ENCODE assay signal across 1 cellular context in the genomic region with DNA sequence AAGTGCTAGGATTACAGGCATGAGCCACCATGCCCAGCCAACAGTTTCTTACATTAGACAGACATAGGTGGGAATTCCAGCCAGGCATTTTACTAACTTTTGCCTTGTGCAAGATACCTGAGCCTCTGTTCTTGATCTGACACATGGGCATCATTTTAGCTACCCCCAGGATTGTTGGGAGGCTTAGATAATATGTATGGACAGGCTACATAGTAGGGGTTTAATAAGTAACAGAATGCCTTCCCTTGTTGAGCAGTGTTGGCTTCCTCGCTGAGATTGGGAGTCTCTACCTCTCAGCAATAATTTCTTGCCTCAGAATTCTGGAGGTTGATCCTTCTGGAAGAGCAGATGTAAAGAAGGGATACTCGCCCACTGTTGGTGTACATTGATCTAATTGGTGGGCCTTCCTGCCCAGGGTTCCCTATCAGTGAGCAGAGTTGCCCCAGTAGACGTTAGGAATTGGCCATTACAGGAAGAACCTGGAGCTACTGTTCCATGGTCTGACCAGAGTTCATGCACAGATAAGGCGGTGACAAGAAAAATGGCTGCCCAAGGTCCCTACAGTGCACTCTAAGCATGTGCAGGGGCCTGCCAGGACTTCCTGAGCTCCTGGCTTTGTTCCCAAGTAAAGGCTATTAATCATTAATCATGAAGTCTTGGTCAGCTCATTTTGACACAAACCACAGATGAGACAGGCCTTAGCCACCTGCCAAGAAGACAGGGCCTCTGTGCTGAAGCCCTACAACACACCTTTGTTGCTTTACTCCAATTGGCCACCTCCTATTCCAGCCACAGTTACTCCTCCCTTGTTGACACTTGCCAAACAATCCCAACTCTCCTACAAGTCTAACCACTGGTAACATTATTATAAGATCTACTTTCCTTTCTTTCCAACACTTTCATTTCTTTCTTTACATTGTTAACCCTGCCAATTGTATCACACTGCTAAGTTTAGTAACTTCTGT.
A peak's percentile ranks its signal among the peaks of the same experiment; 100 is the strongest.
TF ChIP-seq lines count a peak whose summit lies in the region.

No MANE protein-coding gene starts in this region.

TF ChIP-seq in HepG2, 621 proteins besides CTCF, POLR2A, EP300 and RAD21 (continued from another document and continues in another):
- TF ChIP-seq, protein P1, sequence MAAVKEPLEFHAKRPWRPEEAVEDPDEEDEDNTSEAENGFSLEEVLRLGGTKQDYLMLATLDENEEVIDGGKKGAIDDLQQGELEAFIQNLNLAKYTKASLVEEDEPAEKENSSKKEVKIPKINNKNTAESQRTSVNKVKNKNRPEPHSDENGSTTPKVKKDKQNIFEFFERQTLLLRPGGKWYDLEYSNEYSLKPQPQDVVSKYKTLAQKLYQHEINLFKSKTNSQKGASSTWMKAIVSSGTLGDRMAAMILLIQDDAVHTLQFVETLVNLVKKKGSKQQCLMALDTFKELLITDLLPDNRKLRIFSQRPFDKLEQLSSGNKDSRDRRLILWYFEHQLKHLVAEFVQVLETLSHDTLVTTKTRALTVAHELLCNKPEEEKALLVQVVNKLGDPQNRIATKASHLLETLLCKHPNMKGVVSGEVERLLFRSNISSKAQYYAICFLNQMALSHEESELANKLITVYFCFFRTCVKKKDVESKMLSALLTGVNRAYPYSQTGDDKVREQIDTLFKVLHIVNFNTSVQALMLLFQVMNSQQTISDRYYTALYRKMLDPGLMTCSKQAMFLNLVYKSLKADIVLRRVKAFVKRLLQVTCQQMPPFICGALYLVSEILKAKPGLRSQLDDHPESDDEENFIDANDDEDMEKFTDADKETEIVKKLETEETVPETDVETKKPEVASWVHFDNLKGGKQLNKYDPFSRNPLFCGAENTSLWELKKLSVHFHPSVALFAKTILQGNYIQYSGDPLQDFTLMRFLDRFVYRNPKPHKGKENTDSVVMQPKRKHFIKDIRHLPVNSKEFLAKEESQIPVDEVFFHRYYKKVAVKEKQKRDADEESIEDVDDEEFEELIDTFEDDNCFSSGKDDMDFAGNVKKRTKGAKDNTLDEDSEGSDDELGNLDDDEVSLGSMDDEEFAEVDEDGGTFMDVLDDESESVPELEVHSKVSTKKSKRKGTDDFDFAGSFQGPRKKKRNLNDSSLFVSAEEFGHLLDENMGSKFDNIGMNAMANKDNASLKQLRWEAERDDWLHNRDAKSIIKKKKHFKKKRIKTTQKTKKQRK (IDR thresholded peaks at IDR 0.05; ENCODE audit: low read length): no peak
- TF ChIP-seq TEAD3 (CRISPR knock-in tag; optimal IDR thresholded peaks at IDR 0.05; ENCODE audit: borderline replicate concordance) (no peak), GABPA (IDR thresholded peaks at IDR 0.05; ENCODE audit: low read depth, low read length) (no peak), GABPA (CRISPR knock-in tag; IDR thresholded peaks at IDR 0.05; ENCODE audit: low read depth) (peak; percentile 59), ZBTB21 (CRISPR knock-in tag; IDR thresholded peaks at IDR 0.05) (no peak; the same call in 1 of the 2 replicates), ZNF12 (CRISPR knock-in tag; IDR thresholded peaks at IDR 0.05) (no peak), ZNF564 (CRISPR knock-in tag; IDR thresholded peaks at IDR 0.05) (peak; percentile 39; the same call in 1 of the 2 replicates), MXI1 (IDR thresholded peaks at IDR 0.05; ENCODE audit: borderline replicate concordance, low read depth, low read length) (peak; percentile 76; the same call in 2 of the 3 replicates), ZNF839 (CRISPR knock-in tag; IDR thresholded peaks at IDR 0.05; ENCODE audit: borderline replicate concordance) (no peak), RFXANK (CRISPR knock-in tag; IDR thresholded peaks at IDR 0.05) (no peak), TARDBP (CRISPR knock-in tag; IDR thresholded peaks at IDR 0.05) (no peak; the same call in 1 of the 2 replicates), FOXK1 (CRISPR knock-in tag; IDR thresholded peaks at IDR 0.05; ENCODE audit: borderline replicate concordance, low read depth) (peak; percentile 81; the same call in 1 of the 2 replicates), ZNF225 (CRISPR knock-in tag; IDR thresholded peaks at IDR 0.05) (no peak), NCOA2 (CRISPR knock-in tag; IDR thresholded peaks at IDR 0.05) (peak; percentile 18; the same call in 1 of the 2 replicates), ESRRA (CRISPR knock-in tag; IDR thresholded peaks at IDR 0.05; ENCODE audit: low read depth) (peak; percentile 66; the same call in 1 of the 2 replicates), ZNF549 (CRISPR knock-in tag; IDR thresholded peaks at IDR 0.05) (no peak), ZNF138 (CRISPR knock-in tag; IDR thresholded peaks at IDR 0.05; ENCODE audit: low read depth) (no peak), KLF16 (CRISPR knock-in tag; IDR thresholded peaks at IDR 0.05) (no peak)
- TF ChIP-seq, protein P2, sequence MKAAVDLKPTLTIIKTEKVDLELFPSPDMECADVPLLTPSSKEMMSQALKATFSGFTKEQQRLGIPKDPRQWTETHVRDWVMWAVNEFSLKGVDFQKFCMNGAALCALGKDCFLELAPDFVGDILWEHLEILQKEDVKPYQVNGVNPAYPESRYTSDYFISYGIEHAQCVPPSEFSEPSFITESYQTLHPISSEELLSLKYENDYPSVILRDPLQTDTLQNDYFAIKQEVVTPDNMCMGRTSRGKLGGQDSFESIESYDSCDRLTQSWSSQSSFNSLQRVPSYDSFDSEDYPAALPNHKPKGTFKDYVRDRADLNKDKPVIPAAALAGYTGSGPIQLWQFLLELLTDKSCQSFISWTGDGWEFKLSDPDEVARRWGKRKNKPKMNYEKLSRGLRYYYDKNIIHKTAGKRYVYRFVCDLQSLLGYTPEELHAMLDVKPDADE (CRISPR knock-in tag; IDR thresholded peaks at IDR 0.05): no peak
- TF ChIP-seq, protein P3, sequence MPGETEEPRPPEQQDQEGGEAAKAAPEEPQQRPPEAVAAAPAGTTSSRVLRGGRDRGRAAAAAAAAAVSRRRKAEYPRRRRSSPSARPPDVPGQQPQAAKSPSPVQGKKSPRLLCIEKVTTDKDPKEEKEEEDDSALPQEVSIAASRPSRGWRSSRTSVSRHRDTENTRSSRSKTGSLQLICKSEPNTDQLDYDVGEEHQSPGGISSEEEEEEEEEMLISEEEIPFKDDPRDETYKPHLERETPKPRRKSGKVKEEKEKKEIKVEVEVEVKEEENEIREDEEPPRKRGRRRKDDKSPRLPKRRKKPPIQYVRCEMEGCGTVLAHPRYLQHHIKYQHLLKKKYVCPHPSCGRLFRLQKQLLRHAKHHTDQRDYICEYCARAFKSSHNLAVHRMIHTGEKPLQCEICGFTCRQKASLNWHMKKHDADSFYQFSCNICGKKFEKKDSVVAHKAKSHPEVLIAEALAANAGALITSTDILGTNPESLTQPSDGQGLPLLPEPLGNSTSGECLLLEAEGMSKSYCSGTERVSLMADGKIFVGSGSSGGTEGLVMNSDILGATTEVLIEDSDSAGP (CRISPR knock-in tag; IDR thresholded peaks at IDR 0.05; ENCODE audit: borderline replicate concordance): no peak
- TF ChIP-seq, protein P4, sequence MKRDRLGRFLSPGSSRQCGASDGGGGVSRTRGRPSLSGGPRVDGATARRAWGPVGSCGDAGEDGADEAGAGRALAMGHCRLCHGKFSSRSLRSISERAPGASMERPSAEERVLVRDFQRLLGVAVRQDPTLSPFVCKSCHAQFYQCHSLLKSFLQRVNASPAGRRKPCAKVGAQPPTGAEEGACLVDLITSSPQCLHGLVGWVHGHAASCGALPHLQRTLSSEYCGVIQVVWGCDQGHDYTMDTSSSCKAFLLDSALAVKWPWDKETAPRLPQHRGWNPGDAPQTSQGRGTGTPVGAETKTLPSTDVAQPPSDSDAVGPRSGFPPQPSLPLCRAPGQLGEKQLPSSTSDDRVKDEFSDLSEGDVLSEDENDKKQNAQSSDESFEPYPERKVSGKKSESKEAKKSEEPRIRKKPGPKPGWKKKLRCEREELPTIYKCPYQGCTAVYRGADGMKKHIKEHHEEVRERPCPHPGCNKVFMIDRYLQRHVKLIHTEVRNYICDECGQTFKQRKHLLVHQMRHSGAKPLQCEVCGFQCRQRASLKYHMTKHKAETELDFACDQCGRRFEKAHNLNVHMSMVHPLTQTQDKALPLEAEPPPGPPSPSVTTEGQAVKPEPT (CRISPR knock-in tag; IDR thresholded peaks at IDR 0.05; ENCODE audit: low read depth): no peak
- TF ChIP-seq, protein P5, sequence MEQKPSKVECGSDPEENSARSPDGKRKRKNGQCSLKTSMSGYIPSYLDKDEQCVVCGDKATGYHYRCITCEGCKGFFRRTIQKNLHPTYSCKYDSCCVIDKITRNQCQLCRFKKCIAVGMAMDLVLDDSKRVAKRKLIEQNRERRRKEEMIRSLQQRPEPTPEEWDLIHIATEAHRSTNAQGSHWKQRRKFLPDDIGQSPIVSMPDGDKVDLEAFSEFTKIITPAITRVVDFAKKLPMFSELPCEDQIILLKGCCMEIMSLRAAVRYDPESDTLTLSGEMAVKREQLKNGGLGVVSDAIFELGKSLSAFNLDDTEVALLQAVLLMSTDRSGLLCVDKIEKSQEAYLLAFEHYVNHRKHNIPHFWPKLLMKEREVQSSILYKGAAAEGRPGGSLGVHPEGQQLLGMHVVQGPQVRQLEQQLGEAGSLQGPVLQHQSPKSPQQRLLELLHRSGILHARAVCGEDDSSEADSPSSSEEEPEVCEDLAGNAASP (CRISPR knock-in tag; IDR thresholded peaks at IDR 0.05; ENCODE audit: borderline replicate concordance): 0 out of 2 replicates have a peak, but pooled peaks have one; percentile 5
- TF ChIP-seq, protein P6, sequence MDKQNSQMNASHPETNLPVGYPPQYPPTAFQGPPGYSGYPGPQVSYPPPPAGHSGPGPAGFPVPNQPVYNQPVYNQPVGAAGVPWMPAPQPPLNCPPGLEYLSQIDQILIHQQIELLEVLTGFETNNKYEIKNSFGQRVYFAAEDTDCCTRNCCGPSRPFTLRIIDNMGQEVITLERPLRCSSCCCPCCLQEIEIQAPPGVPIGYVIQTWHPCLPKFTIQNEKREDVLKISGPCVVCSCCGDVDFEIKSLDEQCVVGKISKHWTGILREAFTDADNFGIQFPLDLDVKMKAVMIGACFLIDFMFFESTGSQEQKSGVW (CRISPR knock-in tag; IDR thresholded peaks at IDR 0.05; ENCODE audit: borderline replicate concordance): no peak
- TF ChIP-seq, protein P7, sequence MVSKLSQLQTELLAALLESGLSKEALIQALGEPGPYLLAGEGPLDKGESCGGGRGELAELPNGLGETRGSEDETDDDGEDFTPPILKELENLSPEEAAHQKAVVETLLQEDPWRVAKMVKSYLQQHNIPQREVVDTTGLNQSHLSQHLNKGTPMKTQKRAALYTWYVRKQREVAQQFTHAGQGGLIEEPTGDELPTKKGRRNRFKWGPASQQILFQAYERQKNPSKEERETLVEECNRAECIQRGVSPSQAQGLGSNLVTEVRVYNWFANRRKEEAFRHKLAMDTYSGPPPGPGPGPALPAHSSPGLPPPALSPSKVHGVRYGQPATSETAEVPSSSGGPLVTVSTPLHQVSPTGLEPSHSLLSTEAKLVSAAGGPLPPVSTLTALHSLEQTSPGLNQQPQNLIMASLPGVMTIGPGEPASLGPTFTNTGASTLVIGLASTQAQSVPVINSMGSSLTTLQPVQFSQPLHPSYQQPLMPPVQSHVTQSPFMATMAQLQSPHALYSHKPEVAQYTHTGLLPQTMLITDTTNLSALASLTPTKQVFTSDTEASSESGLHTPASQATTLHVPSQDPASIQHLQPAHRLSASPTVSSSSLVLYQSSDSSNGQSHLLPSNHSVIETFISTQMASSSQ (IDR thresholded peaks at IDR 0.05; ENCODE audit: low read depth): peak; percentile 97
- TF ChIP-seq, protein P7 (CRISPR knock-in tag; IDR thresholded peaks at IDR 0.05; ENCODE audit: borderline replicate concordance): peak; percentile 98
- TF ChIP-seq, protein P8, sequence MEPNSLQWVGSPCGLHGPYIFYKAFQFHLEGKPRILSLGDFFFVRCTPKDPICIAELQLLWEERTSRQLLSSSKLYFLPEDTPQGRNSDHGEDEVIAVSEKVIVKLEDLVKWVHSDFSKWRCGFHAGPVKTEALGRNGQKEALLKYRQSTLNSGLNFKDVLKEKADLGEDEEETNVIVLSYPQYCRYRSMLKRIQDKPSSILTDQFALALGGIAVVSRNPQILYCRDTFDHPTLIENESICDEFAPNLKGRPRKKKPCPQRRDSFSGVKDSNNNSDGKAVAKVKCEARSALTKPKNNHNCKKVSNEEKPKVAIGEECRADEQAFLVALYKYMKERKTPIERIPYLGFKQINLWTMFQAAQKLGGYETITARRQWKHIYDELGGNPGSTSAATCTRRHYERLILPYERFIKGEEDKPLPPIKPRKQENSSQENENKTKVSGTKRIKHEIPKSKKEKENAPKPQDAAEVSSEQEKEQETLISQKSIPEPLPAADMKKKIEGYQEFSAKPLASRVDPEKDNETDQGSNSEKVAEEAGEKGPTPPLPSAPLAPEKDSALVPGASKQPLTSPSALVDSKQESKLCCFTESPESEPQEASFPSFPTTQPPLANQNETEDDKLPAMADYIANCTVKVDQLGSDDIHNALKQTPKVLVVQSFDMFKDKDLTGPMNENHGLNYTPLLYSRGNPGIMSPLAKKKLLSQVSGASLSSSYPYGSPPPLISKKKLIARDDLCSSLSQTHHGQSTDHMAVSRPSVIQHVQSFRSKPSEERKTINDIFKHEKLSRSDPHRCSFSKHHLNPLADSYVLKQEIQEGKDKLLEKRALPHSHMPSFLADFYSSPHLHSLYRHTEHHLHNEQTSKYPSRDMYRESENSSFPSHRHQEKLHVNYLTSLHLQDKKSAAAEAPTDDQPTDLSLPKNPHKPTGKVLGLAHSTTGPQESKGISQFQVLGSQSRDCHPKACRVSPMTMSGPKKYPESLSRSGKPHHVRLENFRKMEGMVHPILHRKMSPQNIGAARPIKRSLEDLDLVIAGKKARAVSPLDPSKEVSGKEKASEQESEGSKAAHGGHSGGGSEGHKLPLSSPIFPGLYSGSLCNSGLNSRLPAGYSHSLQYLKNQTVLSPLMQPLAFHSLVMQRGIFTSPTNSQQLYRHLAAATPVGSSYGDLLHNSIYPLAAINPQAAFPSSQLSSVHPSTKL (CRISPR knock-in tag; IDR thresholded peaks at IDR 0.05): peak; percentile 81
- TF ChIP-seq, protein P9, sequence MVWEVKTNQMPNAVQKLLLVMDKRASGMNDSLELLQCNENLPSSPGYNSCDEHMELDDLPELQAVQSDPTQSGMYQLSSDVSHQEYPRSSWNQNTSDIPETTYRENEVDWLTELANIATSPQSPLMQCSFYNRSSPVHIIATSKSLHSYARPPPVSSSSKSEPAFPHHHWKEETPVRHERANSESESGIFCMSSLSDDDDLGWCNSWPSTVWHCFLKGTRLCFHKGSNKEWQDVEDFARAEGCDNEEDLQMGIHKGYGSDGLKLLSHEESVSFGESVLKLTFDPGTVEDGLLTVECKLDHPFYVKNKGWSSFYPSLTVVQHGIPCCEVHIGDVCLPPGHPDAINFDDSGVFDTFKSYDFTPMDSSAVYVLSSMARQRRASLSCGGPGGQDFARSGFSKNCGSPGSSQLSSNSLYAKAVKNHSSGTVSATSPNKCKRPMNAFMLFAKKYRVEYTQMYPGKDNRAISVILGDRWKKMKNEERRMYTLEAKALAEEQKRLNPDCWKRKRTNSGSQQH (CRISPR knock-in tag; IDR thresholded peaks at IDR 0.05; ENCODE audit: low read depth): no peak
